Comparison of ENCODE assay signal across 9 cellular contexts in the genomic region with DNA sequence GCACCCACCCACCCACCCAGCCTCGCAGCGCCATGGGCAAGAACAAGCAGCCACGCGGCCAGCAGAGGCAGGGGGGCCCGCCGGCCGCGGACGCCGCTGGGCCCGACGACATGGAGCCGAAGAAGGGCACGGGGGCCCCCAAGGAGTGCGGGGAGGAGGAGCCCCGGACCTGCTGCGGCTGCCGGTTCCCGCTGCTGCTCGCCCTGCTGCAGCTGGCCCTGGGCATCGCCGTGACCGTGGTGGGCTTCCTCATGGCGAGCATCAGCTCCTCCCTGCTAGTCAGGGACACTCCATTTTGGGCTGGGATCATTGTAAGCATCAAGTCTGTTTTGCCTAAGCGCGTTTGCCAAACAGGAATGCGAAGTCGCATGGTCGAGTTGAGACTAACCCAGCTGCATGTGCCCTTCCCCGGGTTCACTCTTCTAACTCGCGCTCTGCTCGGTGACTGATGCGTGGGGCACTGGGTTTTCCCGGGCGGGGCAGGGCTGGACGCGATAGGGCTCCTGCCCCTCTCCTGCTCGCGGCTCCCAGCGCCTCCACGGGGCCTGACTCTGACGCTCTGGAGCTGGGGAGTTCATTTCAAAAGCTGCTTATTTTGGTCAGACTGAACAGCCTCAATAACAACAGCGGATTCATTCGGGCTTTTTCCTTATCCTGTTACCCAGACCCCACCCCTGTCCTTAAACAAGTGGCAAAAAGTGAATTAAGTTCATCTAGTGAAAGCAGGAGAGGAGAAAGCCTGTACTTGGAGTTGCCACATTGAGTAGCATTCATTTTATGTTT. TPM values are rescaled to one million over a fixed set of nuclear protein-coding genes. Genes with fewer than 3 reads are reported as not detected.
A peak's percentile ranks its signal among the peaks of the same experiment; 100 is the strongest.
DNase-seq lines count a peak whose midpoint lies in the region; ATAC-seq, FAIRE-seq and TF ChIP-seq lines count a peak whose summit lies in the region.
"Had no signal": no experiment of that assay in that cellular context is flagged by ENCODE, and none has a peak within 500 bp of the region (broad histone marks: within the 10 kb centered on the region; RNA-seq: fewer than 3 reads in every experiment).

No MANE protein-coding gene starts in this region.

- H3K23me2 ChIP-seq in H1 (ENCODE audit: low read depth, low read length): peaks cover 4% of the 10 kb centered on the region

- no peak overlapping the region for H3K14ac ChIP-seq in H1 (ENCODE audit: insufficient read length)

- peak overlapping the region; percentile 79 for H2BK120ac ChIP-seq in H1 (replicated peaks; ENCODE audit: low read depth, low read length)

- H3K36me3 ChIP-seq in H1 (ENCODE audit: control insufficient read depth in 2 of 4, insufficient read depth in 4 of 4, low read length in 3 of 4) (no peaks in the 10 kb centered on the region), lower lobe of right lung (no peaks in the 10 kb centered on the region), stomach (no peaks in the 10 kb centered on the region)

- ATAC-seq in lower lobe of right lung: peak; percentile 85 to 89

- H3K9me3 ChIP-seq in H1 (ENCODE audit: insufficient read depth in 2 of 2, low read depth in 1 of 2, low read length in 1 of 2) (no peaks in the 10 kb centered on the region), lower lobe of right lung (no peaks in the 10 kb centered on the region), stomach (no peaks in the 10 kb centered on the region)

- no peak overlapping the region for H3K56ac ChIP-seq in H1 (replicated peaks; ENCODE audit: insufficient read length, low read depth, low read length)

- TF ChIP-seq EP300 in H1 (IDR thresholded peaks at IDR 0.05; ENCODE audit: borderline replicate concordance in 1 of 2, low read depth in 2 of 2, low read length in 2 of 2) (no peak), stomach (IDR thresholded peaks at IDR 0.05) (no peak)

- peak overlapping the region; percentile 98 for H2AFZ ChIP-seq in H1 (ENCODE audit: low read length)

- H3K23ac ChIP-seq in H1 (ENCODE audit: insufficient read length): no peak overlapping the region

- intact Hi-C loops in lower lobe of right lung (cut with DNase I): no loop called here
- intact Hi-C loops in stomach (cut with DNase I; ENCODE audit: low total_unique reads): no loop called here

- DNase-seq in EL: peak; percentile 62
- DNase-seq in HCEC 1CT: peak; percentile 41
- peak; percentile 60 for DNase-seq in RPMI7951 (ENCODE audit: low read depth)
- DNase-seq in H1 (ENCODE audit: low read depth in 1 of 2, low spot score in 2 of 2): peak in 1 of 2 experiments; percentile 64
- DNase-seq in lower lobe of right lung: peak; percentile 64
- DNase-seq in stomach: peak; percentile 44
- no peak for DNase-seq in SHP77 (lab: John Stamatoyannopoulos, UW)
- no peak for DNase-seq in NCI-H510A (lab: John Stamatoyannopoulos, UW)

- CTCF ChIA-PET in H1 (lab: Charles Lee; ENCODE audit: partially characterized antibody): interaction anchor here (1.2 to 1.5 kb wide), 3 partner anchors 8 to 100 kb away, joined by 3 to 5 read pairs (median 3); no protein-coding TSS in a partner anchor

- H3K4me3 ChIP-seq in H1 (ENCODE audit: extremely low read depth in 1 of 4, insufficient read depth in 2 of 4, low read depth in 3 of 4, low read length in 4 of 4) (peak overlapping the region; percentile 46 to 68 (median 60)), lower lobe of right lung (peak overlapping the region; percentile 64), stomach (peak overlapping the region; percentile 58 to 74 (median 66))

- H3K27ac ChIP-seq in H1 (ENCODE audit: low read depth, low read length): no peak overlapping the region
- H3K27ac ChIP-seq in lower lobe of right lung: peak overlapping the region; percentile 82
- H3K27ac ChIP-seq in stomach: peak overlapping the region; percentile 74 to 88 (median 84)

- H2BK15ac ChIP-seq in H1 (ENCODE audit: low read length): 0 out of 2 replicates have a peak overlapping the region, but pooled peaks have one; percentile 65

- H2BK12ac ChIP-seq in H1 (ENCODE audit: low read depth, low read length): peak overlapping the region; percentile 62; the same call in 1 of the 2 replicates

- peak overlapping the region; percentile 92 for H3K18ac ChIP-seq in H1 (ENCODE audit: extremely low read depth, low read length)

- H3K79me1 ChIP-seq in H1 (ENCODE audit: low read depth, low read length): no peaks in the 10 kb centered on the region

- peak overlapping the region; percentile 64 to 95 for H3K4me2 ChIP-seq in H1 (ENCODE audit: insufficient read depth in 1 of 2, low read depth in 2 of 2, low read length in 2 of 2)

- WGBS in H1 (ENCODE audit: extremely low coverage in 1 of 2, insufficient coverage in 1 of 2, insufficient read length in 1 of 2, insufficient replicate concordance in 2 of 2, low coverage in 1 of 2, low lambda C conversion rate in 2 of 2, missing lambda C conversion rate in 1 of 2), 2 experiments: 3% methylated on average over 37 of the region's 45 CpGs; no CpG with 5 or more reads in 1 of the 2 experiments
- 0 to 2% (median 1%) methylated on average over 20 to 45 of the region's 45 CpGs for WGBS in stomach, 5 donors

- H4K8ac ChIP-seq in H1 (ENCODE audit: extremely low read depth, insufficient read depth, low read length): peak overlapping the region; percentile 93

- H3K27me3 ChIP-seq in H1 (replicated peaks in 1 of 4; ENCODE audit: control insufficient read depth in 3 of 4, extremely low read depth in 1 of 4, insufficient read depth in 3 of 4, low read length in 3 of 4) (peaks cover 0 to 28% (median 15%) of the 10 kb centered on the region in 4 experiments; a peak in 6 of 7 replicates), lower lobe of right lung (ENCODE audit: low read depth) (no peaks in the 10 kb centered on the region), stomach (peaks cover 0 to 10% (median 0%) of the 10 kb centered on the region in 3 donors)

- no peak for FAIRE-seq in H1 (lab: Jason Lieb, UNC)

- no peaks in the 10 kb centered on the region for H3K79me2 ChIP-seq in H1 (ENCODE audit: control insufficient read depth in 1 of 2, insufficient read depth in 2 of 2, low read length in 2 of 2)

- no peak overlapping the region for H4K5ac ChIP-seq in H1 (ENCODE audit: insufficient read length, low read depth, low read length)

- TF ChIP-seq RAD21 in H1 (IDR thresholded peaks at IDR 0.05 in 1 of 2, conservative IDR thresholded peaks at IDR 0.05 in 1 of 2; ENCODE audit: low read depth in 2 of 2, low read length in 2 of 2): no peak

- POLR2A ChIA-PET in H1 (lab: Charles Lee; ENCODE audit: partially characterized antibody): interaction anchor here (0.8 to 2.0 kb wide), 4 partner anchors 9 to 73 kb away, joined by 3 to 9 read pairs (median 6); no protein-coding TSS in a partner anchor

- H2BK20ac ChIP-seq in H1 (ENCODE audit: low read length): peak overlapping the region; percentile 82; the same call in 1 of the 2 replicates

- TF ChIP-seq CTCF in H1 (IDR thresholded peaks at IDR 0.05; ENCODE audit: control extremely low read depth in 1 of 3, insufficient read depth in 1 of 3, low read depth in 1 of 3, low read length in 3 of 3): no peak
- no peak for TF ChIP-seq CTCF in lower lobe of right lung (IDR thresholded peaks at IDR 0.05)
- no peak for TF ChIP-seq CTCF in stomach (IDR thresholded peaks at IDR 0.05)

- no peaks in the 10 kb centered on the region for H4K20me1 ChIP-seq in H1 (replicated peaks in 1 of 2; ENCODE audit: control insufficient read depth in 1 of 2, insufficient read depth in 2 of 2, low read length in 2 of 2)

- H3K9ac ChIP-seq in H1 (replicated peaks in 1 of 4; ENCODE audit: extremely low read depth in 1 of 4, low read depth in 3 of 4, low read length in 3 of 4): peak overlapping the region in 3 of 4 experiments; percentile 49 to 63 (median 59); a peak in 6 of 7 replicates

- H3K4ac ChIP-seq in H1 (replicated peaks; ENCODE audit: insufficient read length, low read depth, low read length): no peak overlapping the region

- TF ChIP-seq POLR2A in H1 (IDR thresholded peaks at IDR 0.05; ENCODE audit: control extremely low read depth in 1 of 2, low read depth in 2 of 2, low read length in 2 of 2) (peak in 1 of 2 experiments; percentile 57; a peak in 2 of 3 replicates), stomach (IDR thresholded peaks at IDR 0.05) (no peak)

- H3K4me1 ChIP-seq in H1 (replicated peaks in 1 of 4; ENCODE audit: control insufficient read depth in 3 of 4, insufficient read depth in 4 of 4, low read length in 3 of 4): peaks cover 0 to 2% (median 0%) of the 10 kb centered on the region in 4 experiments; a peak in 3 of 7 replicates
- peaks cover 7% of the 10 kb centered on the region for H3K4me1 ChIP-seq in lower lobe of right lung
- H3K4me1 ChIP-seq in stomach: peaks cover 0 to 45% (median 18%) of the 10 kb centered on the region in 4 donors

- no peak overlapping the region for H2BK5ac ChIP-seq in H1 (ENCODE audit: low read depth, low read length)

- peak overlapping the region; percentile 97 for H4K91ac ChIP-seq in H1 (replicated peaks; ENCODE audit: insufficient read length, low read length)

- H2AK5ac ChIP-seq in H1 (ENCODE audit: low read depth, low read length): no peak overlapping the region

TF ChIP-seq in H1, 55 proteins besides CTCF, POLR2A, EP300 and RAD21 (continues in another document):
- TF ChIP-seq, protein P1, sequence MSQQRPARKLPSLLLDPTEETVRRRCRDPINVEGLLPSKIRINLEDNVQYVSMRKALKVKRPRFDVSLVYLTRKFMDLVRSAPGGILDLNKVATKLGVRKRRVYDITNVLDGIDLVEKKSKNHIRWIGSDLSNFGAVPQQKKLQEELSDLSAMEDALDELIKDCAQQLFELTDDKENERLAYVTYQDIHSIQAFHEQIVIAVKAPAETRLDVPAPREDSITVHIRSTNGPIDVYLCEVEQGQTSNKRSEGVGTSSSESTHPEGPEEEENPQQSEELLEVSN (IDR thresholded peaks at IDR 0.05): 0 out of 2 replicates have a peak, but pooled peaks have one; percentile 49
- TF ChIP-seq ASH2L (IDR thresholded peaks at IDR 0.05; ENCODE audit: low read length) (peak; percentile 65), RBBP5 (IDR thresholded peaks at IDR 0.05; ENCODE audit: borderline replicate concordance, low read depth, low read length) (0 out of 2 replicates have a peak, but pooled peaks have one; percentile 55), EZH2 (IDR thresholded peaks at IDR 0.05; ENCODE audit: low read depth, low read length, severe bottlenecking) (peak; percentile 64), POLR2AphosphoS5 (IDR thresholded peaks at IDR 0.05; ENCODE audit: low read depth, low read length) (peak; percentile 33; the same call in 1 of the 2 replicates), SP1 (IDR thresholded peaks at IDR 0.05; ENCODE audit: low read depth, low read length) (no peak)

RNA-seq across cellular contexts. Expression of gene SSPN, which starts 0.5 kb away (rescaled TPM):
- 13.2 and 14.0 TPM in 2 replicates for total RNA-seq in RPMI7951 (2014; rRNA removed; shearing (Covaris generic))
- total RNA-seq in H1 (2021; fragmentation: NEBNext Ultra II Directional; extraction: Animal tissue kit (Norgen Biotek cat#: 25700)): 0.86 and 0.98 TPM in 2 replicates
- polyA plus RNA-seq in H1 (2011; rRNA removed): 1.8 and 2.9 TPM in 2 replicates
- 0.50 TPM for polyA plus RNA-seq in H1 (2011; cell fraction: cytosol; rRNA removed)
- 1.9 TPM for polyA plus RNA-seq in H1 (2011; cell fraction: nucleus; rRNA removed)
- 0.65 to 1.0 TPM (median 0.81 TPM) in 4 replicates for polyA plus RNA-seq in H1 (2012, experiment 1 of 2)
- polyA plus RNA-seq in H1 (2012, experiment 2 of 2): 0.04 TPM
- 1.3 TPM for polyA plus RNA-seq in H1 (2013, experiment 1 of 2)
- 0.66 TPM for polyA plus RNA-seq in H1 (2013, experiment 2 of 2)
- 0.47 and 2.3 TPM in 2 replicates for polyA minus RNA-seq in H1 (2011; rRNA and poly(A)+ RNA removed)
- 3.0 TPM for polyA minus RNA-seq in H1 (2011; cell fraction: cytosol; rRNA and poly(A)+ RNA removed)
- polyA minus RNA-seq in H1 (2011; cell fraction: nucleus; rRNA and poly(A)+ RNA removed): 0.80 TPM
- 12.8 TPM for total RNA-seq in lower lobe of right lung
- total RNA-seq in stomach: 10 to 100 TPM in 4 of 5 donors, 1 to 10 TPM in 1; 3.5 to 52.4 (median 23.3) TPM
- polyA plus RNA-seq in stomach: 1 to 10 TPM; 1.8 to 3.1 (median 2.1) TPM
- total RNA-seq: T-helper 2 cell treated with Interferon-gamma antibody and Interleukin-4, amounts not matched to agents 100 ng/mL and 5 ng/mL, for 36 hours had no signal

Comparison
In these comparisons a context has a peak if more than half of its experiments do, and no peak if none do; other contexts are left out.
1. DNase-seq: peak in EL (single experiment), HCEC 1CT (single experiment), RPMI7951 (single experiment), lower lobe of right lung (single experiment) and stomach (single experiment); none in SHP77 (0 of 2) and NCI-H510A (single experiment).
2. Peak in every context shown above with its lines, with median percentiles within 50 percentile points of each other: H3K4me3 ChIP-seq.